In the genomic region with DNA sequence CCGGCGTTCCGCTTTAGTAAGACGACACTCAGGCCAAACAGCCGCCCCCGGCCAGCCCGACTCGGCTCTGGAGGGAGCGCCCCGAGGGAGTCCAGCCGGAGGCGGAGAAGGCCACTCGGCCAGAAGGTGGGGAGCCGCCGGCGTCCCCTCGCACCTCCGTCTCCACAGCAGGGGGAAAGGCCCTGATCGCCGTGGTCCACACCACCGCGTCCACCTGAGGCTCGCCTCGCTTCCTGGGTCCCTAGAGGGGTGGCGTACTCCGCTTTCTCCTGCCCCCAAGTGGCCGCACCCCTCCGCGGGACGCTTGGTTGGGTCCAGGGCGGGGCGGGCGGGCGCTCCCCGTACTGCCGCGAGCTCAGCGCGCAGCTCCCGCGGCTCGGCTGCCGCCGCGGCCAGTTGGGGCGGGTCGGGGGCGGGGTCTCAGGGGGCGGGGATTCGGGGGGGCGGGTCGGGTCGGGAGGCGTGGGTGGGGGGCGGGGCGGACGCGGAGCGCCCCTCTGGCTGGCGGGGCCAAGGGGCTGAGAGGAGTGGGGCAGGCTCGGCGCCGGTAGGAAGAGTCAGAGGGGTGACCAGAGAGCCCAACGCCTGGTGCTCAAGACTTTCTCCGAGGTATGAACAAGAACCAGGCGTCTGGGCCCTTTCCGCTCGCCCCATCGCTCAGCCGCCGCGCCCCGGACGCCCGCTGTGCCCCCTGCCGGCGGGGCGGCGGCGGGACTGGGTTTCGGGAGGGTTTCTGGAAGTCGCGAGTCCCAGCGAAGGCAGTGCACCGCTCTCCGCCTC, we compare ENCODE assay signal across 8 cellular contexts. TPM values are rescaled to one million over a fixed set of nuclear protein-coding genes. Genes with fewer than 3 reads are reported as not detected.
DNase-seq lines count a peak whose midpoint lies in the region; ATAC-seq and TF ChIP-seq lines count a peak whose summit lies in the region.

A gene (plus strand): TSS at position 523 of the 780 bp plus-strand sequence. CDS start 37,927 bp downstream, outside the sequence.

- H3K36me3 ChIP-seq in Peyer's patch: no peaks in the 10 kb centered on the region

- peak; percentile 25 to 68 (median 66) for TF ChIP-seq CTCF in Peyer's patch (IDR thresholded peaks at IDR 0.05)

- peaks cover 10% of the 10 kb centered on the region for H3K4me1 Mint-ChIP-seq in activated T-helper 17 cell treated with anti-CD3 and anti-CD28 coated beads, Interleukin-2, amount 50 U/mL, for 72 hours
- peaks cover 13 to 15% of the 10 kb centered on the region in 2 donors for H3K4me1 Mint-ChIP-seq in natural killer cell treated with Interleukin-12 subunit alpha and Interleukin-12 subunit beta and Interleukin-15 and Interleukin-18, amount 100 ng/mL, for 72 hours (ENCODE audit: low read depth in 2 of 2)

- H3K27ac ChIP-seq in Peyer's patch: peak within 1 kb of the TSS; percentile 70 to 96 (median 92)

- peak within 1 kb of the TSS; percentile 78 for H3K27ac Mint-ChIP-seq in activated T-helper 17 cell treated with anti-CD3 and anti-CD28 coated beads, Interleukin-2, amount 50 U/mL, for 72 hours
- H3K27ac Mint-ChIP-seq in natural killer cell treated with Interleukin-12 subunit alpha and Interleukin-12 subunit beta and Interleukin-15 and Interleukin-18, amount 100 ng/mL, for 72 hours: peak within 1 kb of the TSS; percentile 43 to 64

- no peaks in the 10 kb centered on the region for H3K9me3 Mint-ChIP-seq in activated T-helper 17 cell treated with anti-CD3 and anti-CD28 coated beads, Interleukin-2, amount 50 U/mL, for 72 hours
- H3K9me3 Mint-ChIP-seq in natural killer cell treated with Interleukin-12 subunit alpha and Interleukin-12 subunit beta and Interleukin-15 and Interleukin-18, amount 100 ng/mL, for 72 hours: no peaks in the 10 kb centered on the region

- H3K4me3 Mint-ChIP-seq in activated T-helper 17 cell treated with anti-CD3 and anti-CD28 coated beads, Interleukin-2, amount 50 U/mL, for 72 hours: peak within 1 kb of the TSS; percentile 83
- peak within 1 kb of the TSS; percentile 74 for H3K4me3 Mint-ChIP-seq in natural killer cell treated with Interleukin-12 subunit alpha and Interleukin-12 subunit beta and Interleukin-15 and Interleukin-18, amount 100 ng/mL, for 72 hours

- DNase-seq in DMS 273 (lab: John Stamatoyannopoulos, UW; ENCODE audit: unreplicated experiment) (peak; percentile 96), HuH-7 (ENCODE audit: low spot score) (peak; percentile 55), Peyer's patch (peak; percentile 55 to 88 (median 88)), fibroblast of peridontal ligament (ENCODE audit: extremely low read depth) (peak; percentile 79)
- peak; percentile 85 for DNase-seq in natural killer cell treated with Interleukin-12 subunit alpha and Interleukin-12 subunit beta and Interleukin-15 and Interleukin-18, amount 100 ng/mL, for 72 hours (ENCODE audit: low spot score)
- DNase-seq in stimulated activated naive CD4-positive, alpha-beta T cell treated with Interleukin-2 at 50 U/mL for 16 hours (lab: John Stamatoyannopoulos, UW): peak; percentile 78

- H3K36me3 Mint-ChIP-seq in activated T-helper 17 cell treated with anti-CD3 and anti-CD28 coated beads, Interleukin-2, amount 50 U/mL, for 72 hours (ENCODE audit: low read depth): peaks cover 4% of the 10 kb centered on the region
- H3K36me3 Mint-ChIP-seq in natural killer cell treated with Interleukin-12 subunit alpha and Interleukin-12 subunit beta and Interleukin-15 and Interleukin-18, amount 100 ng/mL, for 72 hours: no peaks in the 10 kb centered on the region

- peaks cover 0 to 5% (median 2%) of the 10 kb centered on the region in 4 donors for H3K4me1 ChIP-seq in Peyer's patch

- peak; percentile 35 to 38 for TF ChIP-seq POLR2A in Peyer's patch (IDR thresholded peaks at IDR 0.05)

- H3K9me3 ChIP-seq in Peyer's patch: no peaks in the 10 kb centered on the region

- no peaks in the 10 kb centered on the region for H3K27me3 ChIP-seq in Peyer's patch

- peak within 1 kb of the TSS; percentile 53 to 91 (median 80) for H3K4me3 ChIP-seq in Peyer's patch

- ATAC-seq in GM21447 (IDR thresholded peaks at IDR 0.05; ENCODE audit: unreplicated experiment): peak; percentile 75
- ATAC-seq in activated T-helper 17 cell treated with anti-CD3 and anti-CD28 coated beads, Interleukin-2, amount 50 U/mL, for 72 hours (replicated peaks): peak; percentile 85
- ATAC-seq in natural killer cell treated with Interleukin-12 subunit alpha and Interleukin-12 subunit beta and Interleukin-15 and Interleukin-18, amount 100 ng/mL, for 72 hours: peak; percentile 93 to 95

- peaks cover 13% of the 10 kb centered on the region for H3K27me3 Mint-ChIP-seq in activated T-helper 17 cell treated with anti-CD3 and anti-CD28 coated beads, Interleukin-2, amount 50 U/mL, for 72 hours
- peaks cover 16 to 30% of the 10 kb centered on the region in 2 donors for H3K27me3 Mint-ChIP-seq in natural killer cell treated with Interleukin-12 subunit alpha and Interleukin-12 subunit beta and Interleukin-15 and Interleukin-18, amount 100 ng/mL, for 72 hours

RNA-seq across cellular contexts. Expression of the gene that starts here (rescaled TPM):
- 10 to 100 TPM in 3 of 4 donors, 1 to 10 TPM in 1; 8.1 to 73.4 (median 12.4) TPM for total RNA-seq in Peyer's patch
- total RNA-seq in activated T-helper 17 cell treated with anti-CD3 and anti-CD28 coated beads, Interleukin-2, amount 50 U/mL, for 72 hours: 1 to 10 TPM; 3.4 to 5.9 TPM
- 1 to 10 TPM; 2.5 to 3.0 TPM for total RNA-seq in natural killer cell treated with Interleukin-12 subunit alpha and Interleukin-12 subunit beta and Interleukin-15 and Interleukin-18, amount 100 ng/mL, for 72 hours

Comparison
In these comparisons a context has a peak if more than half of its experiments do, and no peak if none do; other contexts are left out.
1. Peak in every context shown above with its lines: DNase-seq, ATAC-seq, H3K4me3 ChIP-seq and H3K27ac ChIP-seq.